ENCODE assay signal across 16 cellular contexts in genomic region chr1:9658186-9658585, GRCh38. TPM values are rescaled to one million over a fixed set of nuclear protein-coding genes. Genes with fewer than 3 reads are reported as not detected.
DNase-seq lines count a peak whose midpoint lies in the region; ATAC-seq, FAIRE-seq and TF ChIP-seq lines count a peak whose summit lies in the region.
"Had no signal": no experiment of that assay in that cellular context is flagged by ENCODE, and none has a peak within 500 bp of the region (broad histone marks: within the 10 kb centered on the region; RNA-seq: fewer than 3 reads in every experiment).

No MANE protein-coding gene starts in this region.

- H3K9me3 Mint-ChIP-seq in CD8-positive, alpha-beta memory T cell = no peaks in the 10 kb centered on the region
- H3K9me3 Mint-ChIP-seq in activated B cell treated with CpG ODN at 0.5 μM for 24 hours = no peaks in the 10 kb centered on the region
- H3K9me3 Mint-ChIP-seq: dendritic cell treated with granulocyte-macrophage colony-stimulating factor and Interleukin-4, amounts not matched to agents 40 ng/mL and 50 ng/mL, for 4 days had no signal

- no peak for TF ChIP-seq POLR2A in endothelial cell of umbilical vein (IDR thresholded peaks at IDR 0.05; ENCODE audit: low read depth, low read length)

- ATAC-seq in activated B cell treated with CpG ODN at 0.5 μM for 24 hours (ENCODE audit: low read depth) (peak; percentile 12), HG03460 (IDR thresholded peaks at IDR 0.05; ENCODE audit: unreplicated experiment) (no peak), HG03378 (IDR thresholded peaks at IDR 0.05; ENCODE audit: unreplicated experiment) (no peak)
- ATAC-seq: mucosa of descending colon had no signal

- CTCF ChIA-PET in CD8-positive, alpha-beta memory T cell (lab: Charles Lee) = interaction anchor here (0.7 to 1.3 kb wide), 4 partner anchors 10 to 31 kb away, joined by 3 to 4 read pairs (median 4); no protein-coding TSS in a partner anchor
- CTCF ChIA-PET in activated B cell treated with CpG ODN at 0.5 μM for 24 hours (lab: Charles Lee) (interaction anchor here (1.1 to 2.0 kb wide), 2 partner anchors 31 to 64 kb away, joined by 3 to 11 read pairs; no protein-coding TSS in a partner anchor), endothelial cell of umbilical vein (lab: Charles Lee) (no interaction called here)

- H3K4me3 ChIP-seq in BLaER1 treated with 17β-estradiol and CSF1 and Interleukin-3, amounts not matched to agents 10 nM and 100 nM = no peak overlapping the region
- H3K4me3 ChIP-seq in CD8-positive, alpha-beta memory T cell (ENCODE audit: low read length) = peak overlapping the region; percentile 18
- no peak overlapping the region for H3K4me3 ChIP-seq in endothelial cell of umbilical vein (replicated peaks in 1 of 3; ENCODE audit: insufficient read depth in 1 of 3, low read depth in 1 of 3, low read length in 3 of 3)
- H3K4me3 ChIP-seq: esophagus squamous epithelium, mucosa of descending colon, thyroid gland had no signal

- peaks cover 0 to 44% (median 11%) of the 10 kb centered on the region in 3 donors for H3K36me3 Mint-ChIP-seq in CD8-positive, alpha-beta memory T cell
- peaks cover 58% of the 10 kb centered on the region for H3K36me3 Mint-ChIP-seq in activated B cell treated with CpG ODN at 0.5 μM for 24 hours (ENCODE audit: low read depth)

- no peak overlapping the region for H2AFZ ChIP-seq in endothelial cell of umbilical vein (ENCODE audit: low read depth, low read length)

- peak in 1 of 5 donors; percentile 38 for DNase-seq in CD8-positive, alpha-beta memory T cell
- no peak for DNase-seq in activated B cell treated with CpG ODN at 0.5 μM for 24 hours
- no peak for DNase-seq in endothelial cell of umbilical vein (ENCODE audit: low read depth, low spot score)
- DNase-seq in NOMO-1 (lab: John Stamatoyannopoulos, UW; ENCODE audit: unreplicated experiment in 2 of 2) = no peak
- DNase-seq: esophagus squamous epithelium, mucosa of descending colon, NCI-H1930, NCI-H774, T-helper 9 cell, thyroid gland had no signal

- no peaks in the 10 kb centered on the region for H3K27me3 Mint-ChIP-seq in CD8-positive, alpha-beta memory T cell
- H3K27me3 Mint-ChIP-seq in activated B cell treated with CpG ODN at 0.5 μM for 24 hours = no peaks in the 10 kb centered on the region
- H3K27me3 Mint-ChIP-seq: dendritic cell treated with granulocyte-macrophage colony-stimulating factor and Interleukin-4, amounts not matched to agents 40 ng/mL and 50 ng/mL, for 4 days had no signal

- H3K79me2 ChIP-seq in endothelial cell of umbilical vein (ENCODE audit: control insufficient read depth, insufficient read depth, low read length) = no peaks in the 10 kb centered on the region

- peak overlapping the region in 7 of 11 experiments; percentile 0 to 99 (median 96); a peak in 6 of 22 replicates for H3K27ac ChIP-seq in BLaER1 treated with 17β-estradiol and CSF1 and Interleukin-3, amounts not matched to agents 10 nM and 100 nM
- H3K27ac ChIP-seq in CD8-positive, alpha-beta memory T cell (ENCODE audit: low read depth, low read length) = peak overlapping the region; percentile 60
- H3K27ac ChIP-seq in endothelial cell of umbilical vein (ENCODE audit: insufficient read depth, low read depth, low read length) = no peak overlapping the region
- H3K27ac ChIP-seq: C4-2B, esophagus squamous epithelium, thyroid gland had no signal

- dilution Hi-C loops in endothelial cell of umbilical vein (cut with MboI; ENCODE audit: extremely low pct_ligation_motif_present, low sequenced_read_pairs) = no loop called here

- no peaks in the 10 kb centered on the region for H3K9me1 ChIP-seq in endothelial cell of umbilical vein (replicated peaks; ENCODE audit: control insufficient read depth, extremely low read depth, insufficient read depth, low read length)

- peaks cover 36 to 46% (median 39%) of the 10 kb centered on the region in 11 experiments for H3K36me3 ChIP-seq in BLaER1 treated with 17β-estradiol and CSF1 and Interleukin-3, amounts not matched to agents 10 nM and 100 nM
- H3K36me3 ChIP-seq in CD8-positive, alpha-beta memory T cell (ENCODE audit: insufficient read depth, low read length) = peaks cover 4% of the 10 kb centered on the region
- H3K36me3 ChIP-seq in endothelial cell of umbilical vein (ENCODE audit: control insufficient read depth in 2 of 2, extremely low read depth in 1 of 2, insufficient read depth in 2 of 2, low read length in 2 of 2) = no peaks in the 10 kb centered on the region
- H3K36me3 ChIP-seq: esophagus squamous epithelium, thyroid gland had no signal

- H3K9ac ChIP-seq in BLaER1 treated with 17β-estradiol and CSF1 and Interleukin-3, amounts not matched to agents 10 nM and 100 nM = peak overlapping the region in 2 of 11 experiments; percentile 45 to 62; a peak in 4 of 22 replicates
- no peak overlapping the region for H3K9ac ChIP-seq in endothelial cell of umbilical vein (replicated peaks; ENCODE audit: extremely low read depth, insufficient read depth, low read length)

- peaks cover 73 to 92% (median 83%) of the 10 kb centered on the region in 3 donors for H3K4me1 Mint-ChIP-seq in CD8-positive, alpha-beta memory T cell
- peaks cover 91% of the 10 kb centered on the region for H3K4me1 Mint-ChIP-seq in activated B cell treated with CpG ODN at 0.5 μM for 24 hours

- H3K27me3 ChIP-seq in BLaER1 treated with 17β-estradiol and CSF1 and Interleukin-3, amounts not matched to agents 10 nM and 100 nM = no peaks in the 10 kb centered on the region
- no peaks in the 10 kb centered on the region for H3K27me3 ChIP-seq in CD8-positive, alpha-beta memory T cell (ENCODE audit: insufficient read depth, low read length, poor library complexity, severe bottlenecking)
- H3K27me3 ChIP-seq in endothelial cell of umbilical vein (ENCODE audit: control insufficient read depth in 2 of 2, insufficient read depth in 2 of 2, low read length in 2 of 2) = peaks cover 11 to 12% of the 10 kb centered on the region in 2 experiments
- H3K27me3 ChIP-seq: thyroid gland had no signal

- peaks cover 0 to 3% (median 0%) of the 10 kb centered on the region in 11 experiments; a peak in 4 of 22 replicates for H3K9me3 ChIP-seq in BLaER1 treated with 17β-estradiol and CSF1 and Interleukin-3, amounts not matched to agents 10 nM and 100 nM (replicated peaks in 1 of 11)
- H3K9me3 ChIP-seq in CD8-positive, alpha-beta memory T cell (ENCODE audit: low read length) = no peaks in the 10 kb centered on the region
- H3K9me3 ChIP-seq in endothelial cell of umbilical vein (replicated peaks; ENCODE audit: control insufficient read depth, insufficient read depth, low read length) = no peaks in the 10 kb centered on the region
- H3K9me3 ChIP-seq: esophagus squamous epithelium, mucosa of descending colon, thyroid gland had no signal

- intact Hi-C loops in activated B cell treated with CpG ODN at 0.5 μM for 24 hours (cut with micrococcal nuclease) (loop anchor here (10.0 kb wide), 1 partner anchor 233 kb away; no protein-coding TSS in a partner anchor), endothelial cell of umbilical vein (cut with micrococcal nuclease) (no loop called here)

- peak; percentile 12 for FAIRE-seq in endothelial cell of umbilical vein (lab: Jason Lieb, UNC)
- FAIRE-seq: astrocyte had no signal

- POLR2A ChIA-PET in CD8-positive, alpha-beta memory T cell (lab: Charles Lee) = interaction anchor here (0.6 to 1.2 kb wide), 7 partner anchors 9 to 70 kb away, joined by 3 to 18 read pairs (median 4); no protein-coding TSS in a partner anchor
- POLR2A ChIA-PET in activated B cell treated with CpG ODN at 0.5 μM for 24 hours (lab: Charles Lee) = interaction anchor here (0.6 to 13.1 kb wide), 20 partner anchors 8 to 558 kb away, joined by 3 to 699 read pairs (median 5); no protein-coding TSS in a partner anchor
- POLR2A ChIA-PET in endothelial cell of umbilical vein (lab: Charles Lee) = no interaction called here

- peak overlapping the region; percentile 78 to 97 (median 90) for H3K27ac Mint-ChIP-seq in CD8-positive, alpha-beta memory T cell
- H3K27ac Mint-ChIP-seq in activated B cell treated with CpG ODN at 0.5 μM for 24 hours = peak overlapping the region; percentile 99

- H4K20me1 ChIP-seq in BLaER1 treated with 17β-estradiol and CSF1 and Interleukin-3, amounts not matched to agents 10 nM and 100 nM = peaks cover 64 to 87% (median 73%) of the 10 kb centered on the region in 11 experiments
- H4K20me1 ChIP-seq in endothelial cell of umbilical vein (replicated peaks; ENCODE audit: control insufficient read depth, extremely low read depth, insufficient read depth, low read length) = no peaks in the 10 kb centered on the region

- H3K4me1 ChIP-seq in BLaER1 treated with 17β-estradiol and CSF1 and Interleukin-3, amounts not matched to agents 10 nM and 100 nM = peaks cover 64 to 79% (median 71%) of the 10 kb centered on the region in 10 experiments
- H3K4me1 ChIP-seq in CD8-positive, alpha-beta memory T cell (ENCODE audit: insufficient read depth, low read length) = peaks cover 66% of the 10 kb centered on the region
- H3K4me1 ChIP-seq in endothelial cell of umbilical vein (ENCODE audit: control insufficient read depth, extremely low read depth, insufficient read depth, low read length) = no peaks in the 10 kb centered on the region
- H3K4me1 ChIP-seq: thyroid gland had no signal

- H3K4me3 Mint-ChIP-seq in CD8-positive, alpha-beta memory T cell = peak overlapping the region; percentile 54 to 80 (median 71)
- H3K4me3 Mint-ChIP-seq in activated B cell treated with CpG ODN at 0.5 μM for 24 hours = peak overlapping the region; percentile 75
- H3K4me3 Mint-ChIP-seq: dendritic cell treated with granulocyte-macrophage colony-stimulating factor and Interleukin-4, amounts not matched to agents 40 ng/mL and 50 ng/mL, for 4 days had no signal

- no peak for TF ChIP-seq CTCF in activated B cell treated with CpG ODN at 0.5 μM for 24 hours (IDR thresholded peaks at IDR 0.05)
- no peak for TF ChIP-seq CTCF in endothelial cell of umbilical vein (IDR thresholded peaks at IDR 0.05; ENCODE audit: extremely low read depth in 1 of 2, insufficient read depth in 1 of 2, low read depth in 1 of 2, low read length in 2 of 2)

- H3K4me2 ChIP-seq in BLaER1 treated with 17β-estradiol and CSF1 and Interleukin-3, amounts not matched to agents 10 nM and 100 nM = peak overlapping the region; percentile 90 to 98 (median 96)
- H3K4me2 ChIP-seq in endothelial cell of umbilical vein (ENCODE audit: insufficient read depth, low read length) = no peak overlapping the region

- no TSS peak for BruUV-seq in endothelial cell of umbilical vein (replicated peaks; lab: Mats Ljungman, UMichigan)

RNA-seq across cellular contexts. Expression of gene PIK3CD, which starts 6.7 kb away (rescaled TPM):
- 100 to 1,000 TPM; 157 to 165 TPM for total RNA-seq in CD8-positive, alpha-beta memory T cell
- 109 TPM for polyA plus RNA-seq in CD8-positive, alpha-beta memory T cell
- 238 and 265 TPM in 2 replicates for total RNA-seq in activated B cell treated with CpG ODN at 0.5 μM for 24 hours
- 5.2 and 7.3 TPM in 2 replicates for total RNA-seq in endothelial cell of umbilical vein
- polyA plus RNA-seq in endothelial cell of umbilical vein = 3.5 and 3.9 TPM in 2 replicates
- polyA plus RNA-seq in endothelial cell of umbilical vein (2011; cell fraction: cytosol; rRNA removed) = 2.9 and 3.2 TPM in 2 replicates
- 11.2 and 14.6 TPM in 2 replicates for polyA plus RNA-seq in endothelial cell of umbilical vein (2011; cell fraction: nucleus; rRNA removed)
- 5.4 and 5.7 TPM in 2 replicates for polyA plus RNA-seq in endothelial cell of umbilical vein (2012)
- 5.0 and 5.3 TPM in 2 replicates for polyA minus RNA-seq in endothelial cell of umbilical vein
- 1.0 TPM for polyA minus RNA-seq in endothelial cell of umbilical vein (2011; cell fraction: cytosol; rRNA and poly(A)+ RNA removed)
- 5.0 and 5.8 TPM in 2 replicates for polyA minus RNA-seq in endothelial cell of umbilical vein (2011; cell fraction: nucleus; rRNA and poly(A)+ RNA removed)

Comparison
In these comparisons a context has a peak if more than half of its experiments do, and no peak if none do; other contexts are left out.
1. RNA of gene PIK3CD, which starts 6.7 kb away (total RNA-seq): 238 to 265 TPM in activated B cell treated with CpG ODN at 0.5 μM for 24 hours and 157 to 165 TPM in CD8-positive, alpha-beta memory T cell; 5.2 to 7.3 TPM in endothelial cell of umbilical vein; every median in the first group is over 10 times any median in the second.